14 cellular contexts compared by ENCODE assay signal in the genomic region with DNA sequence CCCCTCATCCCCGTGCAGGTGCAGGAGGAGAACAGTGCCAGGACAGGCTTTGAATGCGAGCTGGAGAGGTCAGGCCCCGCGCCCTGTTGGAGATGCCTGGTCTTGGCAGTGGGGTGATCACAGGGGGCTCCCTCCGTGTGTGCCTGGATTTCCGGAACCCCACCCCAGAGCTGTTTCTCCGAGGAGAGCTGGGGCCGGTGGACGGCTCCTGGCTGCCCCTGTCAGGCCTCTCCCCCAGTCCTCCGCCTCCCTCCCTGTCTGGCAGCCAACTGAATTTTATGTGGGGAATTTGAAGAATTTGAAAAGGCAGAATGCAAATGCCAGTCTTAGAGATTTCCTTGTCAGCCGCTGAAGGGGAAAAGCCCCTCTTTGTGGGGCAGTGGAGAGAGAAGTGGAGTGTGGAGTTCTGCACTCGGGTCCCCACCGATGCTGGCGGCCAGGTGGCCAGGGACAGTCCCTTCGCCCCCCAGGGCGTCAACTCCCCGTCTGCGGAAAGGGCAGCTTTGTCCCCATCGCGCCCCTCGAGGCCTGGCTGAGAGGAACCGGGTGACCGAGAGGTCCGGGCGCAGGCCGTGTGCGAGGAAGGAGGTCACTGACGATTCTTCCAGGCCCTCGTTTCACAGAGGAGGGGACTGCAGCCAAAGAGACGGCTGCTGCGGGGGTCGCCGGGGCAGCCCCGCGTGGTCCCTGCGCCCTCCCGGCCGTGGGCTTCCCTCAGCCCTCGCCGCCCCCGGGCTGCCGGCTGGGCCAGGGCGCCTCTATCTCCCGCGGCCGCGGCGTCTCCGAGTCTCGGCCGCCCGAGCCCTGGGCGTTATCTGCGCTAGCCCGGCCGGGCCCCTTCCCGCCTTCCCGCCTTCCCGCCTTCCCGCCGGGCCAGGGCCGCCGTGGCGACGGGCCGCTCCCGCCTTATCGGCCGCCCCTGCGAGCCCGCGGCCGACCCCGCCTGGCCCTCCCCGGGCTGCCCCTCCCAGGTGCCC. TPM values are rescaled to one million over a fixed set of nuclear protein-coding genes. Genes with fewer than 3 reads are reported as not detected.
DNase-seq lines count a peak whose midpoint lies in the region; ATAC-seq and TF ChIP-seq lines count a peak whose summit lies in the region.
"Had no signal": no experiment of that assay in that cellular context is flagged by ENCODE, and none has a peak within 500 bp of the region (broad histone marks: within the 10 kb centered on the region; RNA-seq: fewer than 3 reads in every experiment).

No MANE protein-coding gene starts in this region.

- no peaks in the 10 kb centered on the region for H3K36me3 ChIP-seq in subcutaneous abdominal adipose tissue (ENCODE audit: control insufficient read depth in 5 of 5, insufficient read depth in 5 of 5, low read length in 5 of 5)

- H3K4me1 Mint-ChIP-seq in HFFc6 (ENCODE audit: low read depth): peaks cover 35% of the 10 kb centered on the region

- H3K4me3 ChIP-seq in coronary artery (peak overlapping the region; percentile 68), subcutaneous abdominal adipose tissue (ENCODE audit: low read depth in 1 of 5, low read length in 5 of 5) (peak overlapping the region; percentile 17 to 56 (median 30))

- no peak for DNase-seq in HFFc6
- DNase-seq in coronary artery (ENCODE audit: low spot score): no peak
- DNase-seq in kidney tubule cell (ENCODE audit: low spot score): peak; percentile 9
- DNase-seq in HT-29 (ENCODE audit: low spot score): no peak
- DNase-seq in activated naive CD4-positive, alpha-beta T cell treated with Interleukin-2 at 50 U/mL for 16 hours: no peak
- no peak for DNase-seq in activated CD4-positive, alpha-beta T cell treated with anti-CD3 and anti-CD28 coated beads, Interleukin-2, amount 50 U/mL, for 4 hours
- DNase-seq: activated T-cell treated with anti-CD3 and anti-CD28 coated beads, Interleukin-2, amount 50 U/mL, for 24 hours; dermis blood vessel endothelial cell; DMS153; NCI-H2227 treated with DMSO at 0.1 percent for 48 hours; stimulated activated CD4-positive, alpha-beta T cell treated with anti-CD3 and anti-CD28 coated beads, Interleukin-2, amount 100 ng/mL, for 24 hours had no signal

- no peak for TF ChIP-seq CTCF in HFFc6 (IDR thresholded peaks at IDR 0.05)
- no peak for TF ChIP-seq CTCF in coronary artery (IDR thresholded peaks at IDR 0.05)

- peak overlapping the region in 4 of 5 donors; percentile 41 to 71 (median 61) for H3K9ac ChIP-seq in subcutaneous abdominal adipose tissue (ENCODE audit: low read length in 5 of 5)

- no peaks in the 10 kb centered on the region for H3K36me3 Mint-ChIP-seq in HFFc6 (ENCODE audit: low read depth)

- no peak overlapping the region for H3K27ac Mint-ChIP-seq in HFFc6
- H3K27ac Mint-ChIP-seq: activated T-cell treated with anti-CD3 and anti-CD28 coated beads, Interleukin-2, amount 50 U/mL, for 24 hours; T-helper 1 cell treated with Interleukin-12 subunit alpha and Interleukin-12 subunit beta and Interleukin-4 antibody, amounts not matched to agents 30 μg/mL and 1 μg/mL, for 36 hours had no signal

- peak overlapping the region; percentile 80 to 87 for H3K27ac ChIP-seq in coronary artery
- H3K27ac ChIP-seq in subcutaneous abdominal adipose tissue (ENCODE audit: low read depth, low read length): peak overlapping the region; percentile 83

- H3K4me1 ChIP-seq in subcutaneous abdominal adipose tissue (ENCODE audit: control insufficient read depth in 5 of 5, insufficient read depth in 5 of 5, low read length in 5 of 5): peaks cover 3 to 64% (median 57%) of the 10 kb centered on the region in 5 donors

- ATAC-seq in GM19324 (IDR thresholded peaks at IDR 0.05; ENCODE audit: low FRiP score, unreplicated experiment): no peak

- no peaks in the 10 kb centered on the region for H3K9me3 ChIP-seq in subcutaneous abdominal adipose tissue (ENCODE audit: control insufficient read depth in 5 of 5, low read length in 5 of 5)

- no peaks in the 10 kb centered on the region for H3K27me3 ChIP-seq in subcutaneous abdominal adipose tissue (ENCODE audit: control insufficient read depth in 5 of 5, insufficient read depth in 4 of 5, low read length in 5 of 5)

- peaks cover 10% of the 10 kb centered on the region for H3K27me3 Mint-ChIP-seq in HFFc6 (ENCODE audit: insufficient read depth)

- 0 out of 2 replicates have a peak overlapping the region, but pooled peaks have one; percentile 2 for H3K4me3 Mint-ChIP-seq in HFFc6
- H3K4me3 Mint-ChIP-seq: activated T-cell treated with anti-CD3 and anti-CD28 coated beads, Interleukin-2, amount 50 U/mL, for 24 hours; T-helper 1 cell treated with Interleukin-12 subunit alpha and Interleukin-12 subunit beta and Interleukin-4 antibody, amounts not matched to agents 30 μg/mL and 1 μg/mL, for 36 hours had no signal

- H3K9me3 Mint-ChIP-seq in HFFc6: no peaks in the 10 kb centered on the region
- H3K9me3 Mint-ChIP-seq: activated T-cell treated with anti-CD3 and anti-CD28 coated beads, Interleukin-2, amount 50 U/mL, for 24 hours; T-helper 1 cell treated with Interleukin-12 subunit alpha and Interleukin-12 subunit beta and Interleukin-4 antibody, amounts not matched to agents 30 μg/mL and 1 μg/mL, for 36 hours had no signal

RNA-seq across cellular contexts. Expression of a gene that starts 56.0 kb away (rescaled TPM):
- total RNA-seq in HFFc6 (2021; fragmentation: NEBNext Ultra II Directional; extraction: Animal tissue kit (Norgen Biotek cat#: 25700)): under 1 TPM; 0.12 to 0.76 (median 0.74) TPM
- total RNA-seq in HT-29 (2014; rRNA removed; shearing (Covaris generic)): not detected in 2 replicates
- total RNA-seq: dermis blood vessel endothelial cell had no signal
